In genomic region chr2:67986258-67986657, GRCh38 we compare ENCODE assay signal across 32 cellular contexts.
"Had no signal": no experiment of that assay in that cellular context is flagged by ENCODE, and none has a peak within 500 bp of the region (broad histone marks: within the 10 kb centered on the region; RNA-seq: fewer than 3 reads in every experiment).

No MANE protein-coding gene starts in this region.

- H3K4me3 ChIP-seq: neural progenitor cell, ovary, psoas muscle, skin epidermis, smooth muscle cell, spleen, suprapubic skin, testis, tibial nerve, upper lobe of left lung, vagina had no signal

- H3K36me3 ChIP-seq: neural progenitor cell, ovary, spleen, suprapubic skin, tibial nerve, upper lobe of left lung, vagina had no signal

- H3K4me2 ChIP-seq: neural progenitor cell, smooth muscle cell had no signal

- H3K27me3 ChIP-seq: neural progenitor cell, ovary, suprapubic skin, testis, tibial nerve, upper lobe of left lung, vagina had no signal

- FAIRE-seq: urothelium cell line had no signal

- H3K9ac ChIP-seq: neural progenitor cell, parathyroid adenoma had no signal

- H3K79me2 ChIP-seq: parathyroid adenoma had no signal

- H3K27ac ChIP-seq: neural progenitor cell, ovary, parathyroid adenoma, psoas muscle, skin epidermis, spleen, suprapubic skin, testis, tibial nerve, upper lobe of left lung, vagina had no signal

- ATAC-seq: naive thymus-derived CD8-positive, alpha-beta T cell; natural killer cell treated with Interleukin-12 subunit alpha and Interleukin-12 subunit beta and Interleukin-15 and Interleukin-18, amount 100 ng/mL, for 72 hours; psoas muscle; right cardiac atrium; sciatic nerve; stimulated activated memory B cell treated with anti-CD40 and anti-IgM and Interleukin-4, amounts not matched to agents 10 μg/mL and 1 μg/mL and 100 μg/mL, for 72 hours; stimulated activated naive CD8-positive, alpha-beta T cell treated with anti-CD3 and anti-CD28 coated beads, Interleukin-15, amount 100 ng/mL, for 72 hours; stimulated activated naive CD8-positive, alpha-beta T cell treated with anti-CD3 and anti-CD28 coated beads, Interleukin-15, Interleukin-2, amounts not matched to agents 100 U/mL and 50 U/mL, for 24 hours had no signal

- H3K9me3 ChIP-seq: psoas muscle, suprapubic skin, testis, tibial nerve, vagina had no signal

- DNase-seq: naive B cell; naive thymus-derived CD8-positive, alpha-beta T cell; nephron progenitor cell; occipital lobe; ovary; posterior cingulate gyrus; psoas muscle; right cardiac atrium; spleen; stimulated activated CD4-positive, alpha-beta T cell treated with anti-CD3 and anti-CD28 coated beads, Interleukin-12 subunit alpha, Interleukin-12 subunit beta, amount 100 ng/mL, for 4 hours; stimulated activated CD4-positive, alpha-beta T cell treated with anti-CD3 and anti-CD28 coated beads, Interleukin-1b, Interleukin-23, amount 100 ng/mL, for 48 hours; stimulated activated CD4-positive, alpha-beta T cell treated with anti-CD3 and anti-CD28 coated beads, Interleukin-4, amount 100 ng/mL, for 1 hour; stimulated activated CD4-positive, alpha-beta T cell treated with anti-CD3 and anti-CD28 coated beads, Interleukin-4, amount 100 ng/mL, for 4 hours; stimulated activated CD8-positive, alpha-beta memory T cell treated with anti-CD3 and anti-CD28 coated beads, Interleukin-4, amount 100 ng/mL, for 48 hours; stimulated activated naive CD4-positive, alpha-beta T cell; stimulated activated naive CD8-positive, alpha-beta T cell treated with anti-CD3 and anti-CD28 coated beads, Interleukin-15, amount 100 ng/mL, for 72 hours; stimulated activated naive CD8-positive, alpha-beta T cell treated with anti-CD3 and anti-CD28 coated beads, Interleukin-15, Interleukin-2, amounts not matched to agents 100 U/mL and 50 U/mL, for 24 hours; substantia nigra; testis; trophoblast cell; upper lobe of left lung had no signal

- H3K4me1 ChIP-seq: neural progenitor cell, parathyroid adenoma, psoas muscle, spleen, suprapubic skin, testis, tibial nerve, upper lobe of left lung, vagina had no signal

- H2AFZ ChIP-seq: neural progenitor cell, parathyroid adenoma had no signal
